Comparison of ENCODE assay signal across 1 cellular context in genomic region chr18:73980289-73980979, GRCh38.
TF ChIP-seq lines count a peak whose summit lies in the region.

No MANE protein-coding gene starts in this region.

TF ChIP-seq in K562, 482 proteins besides CTCF, POLR2A, EP300 and RAD21 (continued from another document):
- no peak for TF ChIP-seq ZBTB43 (CRISPR knock-in tag; IDR thresholded peaks at IDR 0.05)
- TF ChIP-seq PHF8 (IDR thresholded peaks at IDR 0.05; ENCODE audit: borderline replicate concordance, low read length): no peak
